In the genomic region with DNA sequence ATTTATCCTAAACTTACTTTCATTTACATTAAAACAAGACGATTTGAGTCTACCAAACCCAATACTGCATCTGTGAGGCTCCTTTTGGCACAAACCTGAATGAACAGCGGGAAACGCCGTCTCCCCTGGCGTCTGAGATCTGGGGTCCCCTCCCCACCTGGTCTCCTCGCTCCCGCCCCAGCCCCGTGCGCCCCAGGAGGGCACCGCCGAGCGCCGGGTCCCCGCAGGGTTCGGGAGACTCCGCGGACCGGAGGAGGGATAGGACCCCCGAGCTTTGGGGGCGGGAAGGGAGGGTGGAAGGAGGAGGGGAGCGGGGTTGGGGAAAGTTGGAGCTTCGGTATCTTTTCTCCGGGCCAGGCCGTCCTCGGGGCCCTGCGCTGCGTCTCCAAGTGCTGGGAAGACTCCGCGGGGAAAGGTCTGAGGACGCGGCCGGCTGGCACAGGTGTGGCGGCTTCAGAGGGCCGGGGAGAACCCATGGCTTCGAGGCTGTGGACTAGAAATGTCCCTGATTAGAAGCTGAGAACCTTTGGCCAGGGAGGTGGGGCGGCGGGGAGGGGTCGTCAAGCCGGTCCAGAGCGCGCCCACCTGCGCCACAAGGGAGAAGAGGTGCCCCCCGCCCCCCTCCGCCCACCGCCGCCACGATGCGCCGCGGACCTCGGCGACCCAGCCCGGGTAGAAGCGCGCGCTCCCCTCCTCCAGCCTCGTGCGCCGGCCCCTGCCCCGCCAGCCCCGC, we compare ENCODE assay signal across 8 cellular contexts. TPM values are rescaled to one million over a fixed set of nuclear protein-coding genes. Genes with fewer than 3 reads are reported as not detected.
A peak's percentile ranks its signal among the peaks of the same experiment; 100 is the strongest.
DNase-seq lines count a peak whose midpoint lies in the region; ATAC-seq, FAIRE-seq and TF ChIP-seq lines count a peak whose summit lies in the region.

No MANE protein-coding gene starts in this region.

- peak overlapping the region; percentile 45 for H3K4me3 ChIP-seq in AG04450 (ENCODE audit: low read depth, low read length)
- peak overlapping the region; percentile 76 for H3K4me3 ChIP-seq in HUES6 (ENCODE audit: low read depth, low read length)
- peak overlapping the region; percentile 29 for H3K4me3 ChIP-seq in bronchial epithelial cell (ENCODE audit: low read depth, low read length)

- H3K27ac ChIP-seq in AG04450 (ENCODE audit: low read depth, low read length) (no peak overlapping the region), HUES6 (ENCODE audit: low read depth, low read length) (no peak overlapping the region; the same call in 1 of the 2 replicates)

- TF ChIP-seq CTCF in AG04450 (IDR thresholded peaks at IDR 0.05; ENCODE audit: low read depth, low read length) (no peak), bronchial epithelial cell (IDR thresholded peaks at IDR 0.05; ENCODE audit: insufficient read depth, low read length, severe bottlenecking) (no peak)

- no peak for DNase-seq in AG04450 (ENCODE audit: low read depth, low spot score)
- DNase-seq in bronchial epithelial cell (ENCODE audit: low read depth) = no peak
- no peak for DNase-seq in naive B cell
- no peak for DNase-seq in stimulated activated CD4-positive, alpha-beta T cell treated with anti-CD3 and anti-CD28 coated beads, Interleukin-12 subunit alpha, Interleukin-12 subunit beta, amount 100 ng/mL, for 4 hours
- DNase-seq in HCEC 1CT = no peak

- H3K36me3 ChIP-seq in HUES6 (ENCODE audit: control insufficient read depth, insufficient read depth, low read length) (no peaks in the 10 kb centered on the region), bronchial epithelial cell (ENCODE audit: control insufficient read depth, insufficient read depth, low read length) (no peaks in the 10 kb centered on the region)

- no peak for FAIRE-seq in bronchial epithelial cell (lab: Jason Lieb, UNC)

- ATAC-seq in naive B cell (ENCODE audit: low read depth in 2 of 2) (peak; percentile 14 to 32), GM21717 (IDR thresholded peaks at IDR 0.05; ENCODE audit: unreplicated experiment) (no peak), GM21367 (IDR thresholded peaks at IDR 0.05; ENCODE audit: unreplicated experiment) (no peak)

- H3K36me3 Mint-ChIP-seq in naive B cell = no peaks in the 10 kb centered on the region

- CTCF ChIA-PET in AG04450 (lab: Charles Lee) = no interaction called here

- peak overlapping the region; percentile 26 for H3K9ac ChIP-seq in HUES6 (ENCODE audit: low read length)

- peaks cover 17 to 35% (median 27%) of the 10 kb centered on the region in 3 donors for H3K4me1 Mint-ChIP-seq in naive B cell

- H3K4me1 ChIP-seq in HUES6 (ENCODE audit: control insufficient read depth, insufficient read depth, low read length) = peaks cover 29% of the 10 kb centered on the region

- POLR2A ChIA-PET in AG04450 (lab: Yijun Ruan, JAX) = no interaction called here

- H3K4me3 Mint-ChIP-seq in naive B cell = peak overlapping the region; percentile 83 to 96 (median 91)

- peaks cover 0 to 3% (median 0%) of the 10 kb centered on the region in 7 donors for H3K9me3 Mint-ChIP-seq in naive B cell

- H3K27ac Mint-ChIP-seq in naive B cell = peak overlapping the region in 1 of 6 donors; percentile 29

- H3K27me3 ChIP-seq in AG04450 (ENCODE audit: control insufficient read depth, insufficient read depth, low read length) = peaks cover 26% of the 10 kb centered on the region
- peaks cover 66% of the 10 kb centered on the region for H3K27me3 ChIP-seq in HUES6 (ENCODE audit: control insufficient read depth, insufficient read depth, low read length)
- peaks cover 4% of the 10 kb centered on the region for H3K27me3 ChIP-seq in bronchial epithelial cell (ENCODE audit: control insufficient read depth, insufficient read depth, low read length)

- H3K27me3 Mint-ChIP-seq in naive B cell = peaks cover 23 to 56% (median 44%) of the 10 kb centered on the region in 3 donors

- H3K9me3 ChIP-seq in AG04450 (ENCODE audit: control insufficient read depth, insufficient read depth, low read length) (peaks cover 5% of the 10 kb centered on the region; the same call in 1 of the 2 replicates), HUES6 (ENCODE audit: control insufficient read depth, insufficient read depth, low read depth, low read length) (peaks cover 2% of the 10 kb centered on the region; the same call in 1 of the 2 replicates)

RNA-seq across cellular contexts. Expression of a gene that starts 0.6 kb away (rescaled TPM):
- 0.06 TPM in 1 of 2 replicates, not detected in the other for polyA plus RNA-seq in AG04450 (2011; rRNA removed)
- not detected in 2 replicates for polyA minus RNA-seq in AG04450 (2011; rRNA and poly(A)+ RNA removed)
- not detected in 2 replicates for total RNA-seq in bronchial epithelial cell
- 1 to 10 TPM; 1.8 to 9.2 (median 4.1) TPM for polyA plus RNA-seq in naive B cell (ENCODE audit: low read depth in 6 of 6)

Comparison
In these comparisons a context has a peak if more than half of its experiments do, and no peak if none do; other contexts are left out.
1. ATAC-seq: peak in naive B cell (2 of 2); none in GM21717 (single experiment) and GM21367 (single experiment).
2. Peak in every context shown above with its lines, with median percentiles within 50 percentile points of each other: H3K4me3 ChIP-seq.